Comparison of ENCODE assay signal across 14 cellular contexts in the genomic region with DNA sequence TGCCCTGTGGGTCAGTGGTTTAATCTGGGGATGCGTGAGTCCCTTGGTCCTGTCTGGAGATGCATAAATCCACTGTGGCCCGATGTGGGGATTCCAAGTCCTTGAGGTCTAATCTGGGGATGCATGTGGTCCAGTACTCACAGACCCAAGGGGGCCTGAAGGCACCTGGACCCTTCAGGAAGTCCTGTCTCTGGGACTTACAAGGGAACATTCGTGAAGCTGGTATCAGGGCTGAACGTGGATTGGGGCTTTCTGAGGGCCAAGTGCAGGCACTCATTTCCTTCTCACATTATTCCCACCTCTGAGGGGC. TPM values are rescaled to one million over a fixed set of nuclear protein-coding genes. Genes with fewer than 3 reads are reported as not detected.
DNase-seq lines count a peak whose midpoint lies in the region; ATAC-seq and TF ChIP-seq lines count a peak whose summit lies in the region.
"Had no signal": no experiment of that assay in that cellular context is flagged by ENCODE, and none has a peak within 500 bp of the region (broad histone marks: within the 10 kb centered on the region; RNA-seq: fewer than 3 reads in every experiment).

No MANE protein-coding gene starts in this region.

- peaks cover 16% of the 10 kb centered on the region for H3K4me1 ChIP-seq in ACC112 (ENCODE audit: control insufficient read depth, insufficient read depth, low read length, unreplicated experiment)
- H3K4me1 ChIP-seq in right cardiac atrium (ENCODE audit: control insufficient read depth, insufficient read depth, low read length): no peaks in the 10 kb centered on the region
- H3K4me1 ChIP-seq: psoas muscle had no signal

- H3K36me3 Mint-ChIP-seq in effector memory CD8-positive, alpha-beta T cell (ENCODE audit: insufficient read depth): peaks cover 3% of the 10 kb centered on the region
- H3K36me3 Mint-ChIP-seq in Calu3 (ENCODE audit: insufficient read depth, unreplicated experiment): no peaks in the 10 kb centered on the region

- peaks cover 23 to 27% of the 10 kb centered on the region in 2 donors for H3K4me1 Mint-ChIP-seq in effector memory CD8-positive, alpha-beta T cell (ENCODE audit: low read depth in 2 of 2)
- no peaks in the 10 kb centered on the region for H3K4me1 Mint-ChIP-seq in Calu3 (ENCODE audit: low read depth, unreplicated experiment)

- no TSS peak for BruUV-seq in Calu3 (replicated peaks; lab: Mats Ljungman, UMichigan)

- H3K79me2 ChIP-seq in ACC112 (ENCODE audit: control insufficient read depth, insufficient read depth, low read length, unreplicated experiment) (no peaks in the 10 kb centered on the region), SU-DHL-6 (ENCODE audit: insufficient read depth, low read length) (no peaks in the 10 kb centered on the region)

- H2AFZ ChIP-seq in ACC112 (ENCODE audit: low read length, unreplicated experiment): no peak overlapping the region
- no peak overlapping the region for H2AFZ ChIP-seq in SU-DHL-6 (ENCODE audit: low read depth, low read length, severe bottlenecking)

- H3K4me3 Mint-ChIP-seq in effector memory CD8-positive, alpha-beta T cell: peak overlapping the region; percentile 22 to 42
- no peak overlapping the region for H3K4me3 Mint-ChIP-seq in Calu3 (ENCODE audit: low read depth, unreplicated experiment)

- H3K9me3 Mint-ChIP-seq in effector memory CD8-positive, alpha-beta T cell: no peaks in the 10 kb centered on the region
- H3K9me3 Mint-ChIP-seq in Calu3 (ENCODE audit: low read depth, unreplicated experiment): no peaks in the 10 kb centered on the region

- H4K20me1 ChIP-seq in SU-DHL-6 (ENCODE audit: low read depth, low read length): no peaks in the 10 kb centered on the region

- peaks cover 34 to 62% of the 10 kb centered on the region in 2 donors for H3K27me3 Mint-ChIP-seq in effector memory CD8-positive, alpha-beta T cell
- peaks cover 70% of the 10 kb centered on the region for H3K27me3 Mint-ChIP-seq in Calu3 (ENCODE audit: unreplicated experiment)

- TF ChIP-seq CTCF in GM12875 (IDR thresholded peaks at IDR 0.05; ENCODE audit: borderline replicate concordance, insufficient read depth, low read depth, low read length) (no peak), SU-DHL-6 (IDR thresholded peaks at IDR 0.05; ENCODE audit: insufficient read depth, low read length, poor library complexity, severe bottlenecking) (no peak), Calu3 (IDR thresholded peaks at IDR 0.05; ENCODE audit: unreplicated experiment) (no peak)

- intact Hi-C loops in Calu3 (cut with micrococcal nuclease; ENCODE audit: unreplicated experiment): loop anchor here (10.0 kb wide), 1 partner anchor 93 kb away; no protein-coding TSS in a partner anchor
- intact Hi-C loops in right cardiac atrium (cut with DNase I): loop anchor here in 1 of 4 donors (10.0 kb wide), 1 partner anchor 83 kb away; no protein-coding TSS in a partner anchor

- no peak overlapping the region for H3K4me3 ChIP-seq in ACC112 (ENCODE audit: low read depth, low read length)
- H3K4me3 ChIP-seq in GM12875 (ENCODE audit: low read depth, low read length): peak overlapping the region; percentile 18
- H3K4me3 ChIP-seq in SU-DHL-6 (ENCODE audit: insufficient read depth, low read length, poor library complexity, severe bottlenecking): no peak overlapping the region
- no peak overlapping the region for H3K4me3 ChIP-seq in right cardiac atrium (ENCODE audit: low read length)
- H3K4me3 ChIP-seq: psoas muscle had no signal

- H3K36me3 ChIP-seq in ACC112 (ENCODE audit: insufficient read depth, low read length) (no peaks in the 10 kb centered on the region), SU-DHL-6 (ENCODE audit: low read length) (no peaks in the 10 kb centered on the region)

- no peak for DNase-seq in effector memory CD8-positive, alpha-beta T cell
- DNase-seq in Calu3: no peak
- no peak for DNase-seq in DMS 273 treated with DMSO at 0.1 percent for 48 hours (lab: John Stamatoyannopoulos, UW)
- DNase-seq in DMS153 (lab: John Stamatoyannopoulos, UW): no peak
- no peak for DNase-seq in right cardiac atrium
- DNase-seq: KG1, NCI-H2029 treated with DMSO at 0.1 percent for 48 hours, NCI-H82, psoas muscle had no signal

- peak overlapping the region; percentile 32 for H3K4me2 ChIP-seq in SU-DHL-6 (ENCODE audit: low read depth, low read length, poor library complexity, severe bottlenecking)

- H3K9me2 ChIP-seq in SU-DHL-6 (replicated peaks; ENCODE audit: insufficient read depth, low read length): no peaks in the 10 kb centered on the region

- H3K9me3 ChIP-seq in SU-DHL-6 (ENCODE audit: insufficient read depth, low read length): no peaks in the 10 kb centered on the region
- H3K9me3 ChIP-seq in right cardiac atrium (ENCODE audit: control insufficient read depth, low read length): no peaks in the 10 kb centered on the region
- H3K9me3 ChIP-seq: psoas muscle had no signal

- no peaks in the 10 kb centered on the region for H3K27me3 ChIP-seq in ACC112 (ENCODE audit: insufficient read depth, low read length)
- H3K27me3 ChIP-seq in SU-DHL-6 (ENCODE audit: low read length): no peaks in the 10 kb centered on the region
- H3K27me3 ChIP-seq in right cardiac atrium (ENCODE audit: control insufficient read depth, insufficient read depth): no peaks in the 10 kb centered on the region

- no peak for ATAC-seq in effector memory CD8-positive, alpha-beta T cell (replicated peaks)
- ATAC-seq in right cardiac atrium: no peak

- H3K27ac ChIP-seq in ACC112 (ENCODE audit: low read depth, low read length) (peak overlapping the region; percentile 24; the same call in 1 of the 2 replicates), SU-DHL-6 (ENCODE audit: low read depth, low read length) (no peak overlapping the region), right cardiac atrium (ENCODE audit: low read length) (no peak overlapping the region)
- H3K27ac ChIP-seq: psoas muscle had no signal

- H3F3A ChIP-seq in SU-DHL-6 (ENCODE audit: insufficient read depth): no peaks in the 10 kb centered on the region

- H3K27ac Mint-ChIP-seq in effector memory CD8-positive, alpha-beta T cell: peak overlapping the region; percentile 44 to 52
- no peak overlapping the region for H3K27ac Mint-ChIP-seq in Calu3 (ENCODE audit: unreplicated experiment)

- 76% methylated on average over 4 of the region's 4 CpGs for WGBS in right cardiac atrium

- H3K9ac ChIP-seq in SU-DHL-6 (ENCODE audit: low read length): no peak overlapping the region

- CTCF ChIA-PET in Calu3 (lab: Charles Lee): no interaction called here

RNA-seq across cellular contexts. Expression of gene GTSF1L, which starts 25.2 kb away (rescaled TPM):
- not detected in 2 replicates for total RNA-seq in Calu3 (2022)
- total RNA-seq in right cardiac atrium: not detected
- not detected for polyA plus RNA-seq in right cardiac atrium
- total RNA-seq: frontal cortex, psoas muscle had no signal
- polyA plus RNA-seq: adipose tissue, psoas muscle had no signal
